Comparison of ENCODE assay signal across 26 cellular contexts in the genomic region with DNA sequence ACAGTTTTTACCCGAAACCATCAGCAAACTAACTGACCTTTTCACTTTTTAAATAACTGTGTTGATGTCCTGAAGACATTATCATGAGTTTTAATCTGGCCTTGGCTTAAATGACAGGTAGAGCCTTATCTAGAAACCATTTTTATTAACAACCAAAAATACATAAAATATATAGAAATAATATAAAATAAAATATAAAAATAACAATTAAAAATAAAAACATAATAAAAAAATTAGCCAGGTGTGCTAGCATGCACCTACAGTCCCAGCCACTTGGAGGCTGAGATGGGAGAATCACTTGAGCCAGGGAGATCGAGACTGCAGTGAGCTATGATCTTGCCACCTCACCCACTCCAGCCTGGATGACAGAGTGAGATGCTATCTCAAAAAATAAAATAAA.
"Had no signal": no experiment of that assay in that cellular context is flagged by ENCODE, and none has a peak within 500 bp of the region (broad histone marks: within the 10 kb centered on the region; RNA-seq: fewer than 3 reads in every experiment).

No MANE protein-coding gene starts in this region.

- H3K9ac ChIP-seq: neural progenitor cell, parathyroid adenoma had no signal

- H3K4me1 ChIP-seq: thyroid gland had no signal

- DNase-seq: dermis blood vessel endothelial cell; effector memory CD4-positive, alpha-beta T cell; gastrocnemius medialis; head of caudate nucleus; mucosa of descending colon; naive B cell; right lobe of liver; stimulated activated CD4-positive, alpha-beta T cell treated with anti-CD3 and anti-CD28 coated beads, Interleukin-12 subunit alpha, Interleukin-12 subunit beta, amount 100 ng/mL, for 4 hours; stimulated activated CD4-positive, alpha-beta T cell treated with anti-CD3 and anti-CD28 coated beads, Interleukin-1b, Interleukin-23, amount 100 ng/mL, for 48 hours; stimulated activated CD4-positive, alpha-beta T cell treated with anti-CD3 and anti-CD28 coated beads, Interleukin-4, amount 100 ng/mL, for 24 hours; stimulated activated naive CD4-positive, alpha-beta T cell treated with Interleukin-2 at 50 U/mL for 16 hours; stomach; thyroid gland; trophoblast cell had no signal

- H3K27ac Mint-ChIP-seq: memory B cell; mesothelial cell of epicardium; naive B cell; natural killer cell treated with Interleukin-12 subunit alpha and Interleukin-12 subunit beta and Interleukin-15 and Interleukin-18, amount 100 ng/mL, for 72 hours; neural progenitor cell; progenitor cell of endocrine pancreas; stimulated activated effector memory CD8-positive, alpha-beta T cell treated with anti-CD3 and anti-CD28 coated beads, Interleukin-12 subunit alpha, Interleukin-12 subunit beta, amount 100 ng/mL, for 72 hours had no signal

- H3K9me3 Mint-ChIP-seq: memory B cell; mesothelial cell of epicardium; naive B cell; natural killer cell treated with Interleukin-12 subunit alpha and Interleukin-12 subunit beta and Interleukin-15 and Interleukin-18, amount 100 ng/mL, for 72 hours; stimulated activated effector memory CD8-positive, alpha-beta T cell treated with anti-CD3 and anti-CD28 coated beads, Interleukin-12 subunit alpha, Interleukin-12 subunit beta, amount 100 ng/mL, for 72 hours had no signal

- H3K27ac ChIP-seq: coronary artery, gastrocnemius medialis, neural progenitor cell, parathyroid adenoma, right lobe of liver, stomach, thyroid gland, vagina had no signal

- H3K27me3 Mint-ChIP-seq: memory B cell; naive B cell; natural killer cell treated with Interleukin-12 subunit alpha and Interleukin-12 subunit beta and Interleukin-15 and Interleukin-18, amount 100 ng/mL, for 72 hours; progenitor cell of endocrine pancreas had no signal

- H3K4me3 ChIP-seq: coronary artery, gastrocnemius medialis, lung, mucosa of descending colon, neural progenitor cell, right lobe of liver, smooth muscle cell, stomach, thyroid gland, vagina had no signal

- H3K36me3 ChIP-seq: gastrocnemius medialis, right lobe of liver had no signal

- ATAC-seq: gastrocnemius medialis; left lobe of liver; mucosa of descending colon; natural killer cell treated with Interleukin-12 subunit alpha and Interleukin-12 subunit beta and Interleukin-15 and Interleukin-18, amount 100 ng/mL, for 72 hours; right lobe of liver; stimulated activated effector memory CD8-positive, alpha-beta T cell treated with anti-CD3 and anti-CD28 coated beads, Interleukin-12 subunit alpha, Interleukin-12 subunit beta, amount 100 ng/mL, for 72 hours had no signal

- H3K36me3 Mint-ChIP-seq: natural killer cell treated with Interleukin-12 subunit alpha and Interleukin-12 subunit beta and Interleukin-15 and Interleukin-18, amount 100 ng/mL, for 72 hours had no signal

- H3K4me3 Mint-ChIP-seq: memory B cell; mesothelial cell of epicardium; naive B cell; natural killer cell treated with Interleukin-12 subunit alpha and Interleukin-12 subunit beta and Interleukin-15 and Interleukin-18, amount 100 ng/mL, for 72 hours; neural progenitor cell; stimulated activated effector memory CD8-positive, alpha-beta T cell treated with anti-CD3 and anti-CD28 coated beads, Interleukin-12 subunit alpha, Interleukin-12 subunit beta, amount 100 ng/mL, for 72 hours had no signal

- H3K4me1 Mint-ChIP-seq: stimulated activated effector memory CD8-positive, alpha-beta T cell treated with anti-CD3 and anti-CD28 coated beads, Interleukin-12 subunit alpha, Interleukin-12 subunit beta, amount 100 ng/mL, for 72 hours had no signal

- H3K9me3 ChIP-seq: gastrocnemius medialis, mucosa of descending colon, right lobe of liver, stomach, thyroid gland, vagina had no signal

- H3K27me3 ChIP-seq: gastrocnemius medialis, neural progenitor cell, right lobe of liver, stomach, thyroid gland, vagina had no signal
